ENCODE assay signal across 21 cellular contexts in genomic region chr9:125852386-125852785, GRCh38.
"Had no signal": no experiment of that assay in that cellular context is flagged by ENCODE, and none has a peak within 500 bp of the region (broad histone marks: within the 10 kb centered on the region; RNA-seq: fewer than 3 reads in every experiment).

No MANE protein-coding gene starts in this region.

- H3K9me3 ChIP-seq: gastroesophageal sphincter, heart right ventricle, ovary, sigmoid colon, testis had no signal

- H3K27ac ChIP-seq: gastroesophageal sphincter, heart right ventricle, ovary, sigmoid colon, testis had no signal

- H3K4me1 ChIP-seq: testis had no signal

- DNase-seq: activated CD4-positive, alpha-beta T cell treated with anti-CD3 and anti-CD28 coated beads for 48 hours; activated CD4-positive, CD25-positive, alpha-beta regulatory T cell; activated CD8-positive, alpha-beta T cell treated with anti-CD3 and anti-CD28 coated beads for 36 hours; activated effector memory CD4-positive, alpha-beta T cell treated with Interleukin-2 at 50 U/mL for 16 hours; activated naive CD4-positive, alpha-beta T cell treated with anti-CD3 and anti-CD28 coated beads, Interleukin-2, amount 10 ng/mL, durations not matched to agents 7 days and 5 days; activated naive CD8-positive, alpha-beta T cell treated with anti-CD3 and anti-CD28 coated beads, Interleukin-2, amount 50 U/mL, for 24 hours; activated T-cell treated with anti-CD3 and anti-CD28 coated beads, Interleukin-2, amount 50 U/mL, for 4 hours; aorta; effector CD8-positive, alpha-beta T cell; heart right ventricle; immature natural killer cell; mesendoderm; natural killer cell; ovary; sigmoid colon; stimulated activated CD4-positive, alpha-beta T cell treated with anti-CD3 and anti-CD28 coated beads, Interleukin-4, amount 100 ng/mL, for 4 hours; T-helper 9 cell; testis had no signal

- H3K36me3 ChIP-seq: gastroesophageal sphincter, heart right ventricle, ovary, sigmoid colon had no signal

- ATAC-seq: activated CD8-positive, alpha-beta T cell treated with anti-CD3 and anti-CD28 coated beads for 36 hours; activated naive CD8-positive, alpha-beta T cell treated with anti-CD3 and anti-CD28 coated beads, Interleukin-2, amount 50 U/mL, for 24 hours; activated T-cell treated with anti-CD3 and anti-CD28 coated beads, Interleukin-2, amount 50 U/mL, for 4 hours; esophagus mucosa; gastroesophageal sphincter; heart right ventricle; natural killer cell; stimulated activated memory B cell treated with anti-CD40 and anti-IgM and Interleukin-4, amounts not matched to agents 10 μg/mL and 1 μg/mL and 100 μg/mL, for 72 hours had no signal

- H3K4me3 ChIP-seq: gastroesophageal sphincter, heart right ventricle, ovary, sigmoid colon, testis had no signal

- H3K27me3 ChIP-seq: gastroesophageal sphincter, heart right ventricle, ovary, sigmoid colon, testis had no signal
